ENCODE assay signal across 8 cellular contexts in the genomic region with DNA sequence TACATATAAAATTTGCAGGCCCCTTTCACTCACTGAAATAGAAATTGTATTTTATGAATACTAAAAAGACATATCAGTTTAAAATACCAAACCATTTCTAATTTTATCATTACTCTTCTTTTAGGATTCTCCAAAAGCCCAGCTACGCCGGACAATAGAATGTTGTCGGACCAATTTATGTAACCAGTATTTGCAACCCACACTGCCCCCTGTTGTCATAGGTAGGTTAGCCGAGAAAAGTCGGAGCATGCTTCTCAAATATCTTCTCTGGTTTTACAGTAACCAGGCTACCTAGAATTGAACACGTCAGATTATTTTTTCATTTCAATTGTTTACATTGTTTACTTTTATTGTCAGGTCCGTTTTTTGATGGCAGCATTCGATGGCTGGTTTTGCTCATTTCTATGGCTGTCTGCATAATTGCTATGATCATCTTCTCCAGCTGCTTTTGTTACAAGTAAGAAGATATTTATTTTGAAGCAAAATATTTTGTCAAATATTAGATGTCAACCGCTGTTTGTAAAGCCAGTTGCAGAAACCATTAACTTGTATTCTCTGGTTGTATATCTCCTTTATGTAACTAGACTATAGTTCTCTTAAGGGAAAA. TPM values are rescaled to one million over a fixed set of nuclear protein-coding genes. Genes with fewer than 3 reads are reported as not detected.
DNase-seq lines count a peak whose midpoint lies in the region; ATAC-seq, FAIRE-seq and TF ChIP-seq lines count a peak whose summit lies in the region.

No MANE protein-coding gene starts in this region.

- peak; percentile 90 for TF ChIP-seq CTCF in osteocyte (IDR thresholded peaks at IDR 0.05)

- H3K27ac Mint-ChIP-seq in CD8-positive, alpha-beta memory T cell = no peak overlapping the region
- H3K27ac Mint-ChIP-seq in osteocyte (ENCODE audit: unreplicated experiment) = no peak overlapping the region

- no peaks in the 10 kb centered on the region for H3K4me1 ChIP-seq in CD8-positive, alpha-beta memory T cell (ENCODE audit: insufficient read depth, low read length)

- CTCF ChIA-PET in CD8-positive, alpha-beta memory T cell (lab: Charles Lee) = interaction anchor here (0.7 to 2.2 kb wide), 5 partner anchors 22 to 206 kb away, joined by 3 to 11 read pairs (median 8); no protein-coding TSS in a partner anchor

- H3K27me3 ChIP-seq in CD8-positive, alpha-beta memory T cell (ENCODE audit: insufficient read depth, low read length, poor library complexity, severe bottlenecking) = no peaks in the 10 kb centered on the region

- no peaks in the 10 kb centered on the region for H3K9me3 ChIP-seq in CD8-positive, alpha-beta memory T cell (ENCODE audit: low read length)

- no peaks in the 10 kb centered on the region for H3K27me3 Mint-ChIP-seq in CD8-positive, alpha-beta memory T cell
- no peaks in the 10 kb centered on the region for H3K27me3 Mint-ChIP-seq in osteocyte (ENCODE audit: unreplicated experiment)

- H3K36me3 ChIP-seq in CD8-positive, alpha-beta memory T cell (ENCODE audit: insufficient read depth, low read length) = no peaks in the 10 kb centered on the region

- H3K9me3 Mint-ChIP-seq in CD8-positive, alpha-beta memory T cell = no peaks in the 10 kb centered on the region
- peaks cover 4% of the 10 kb centered on the region for H3K9me3 Mint-ChIP-seq in osteocyte (ENCODE audit: unreplicated experiment)

- H3K27ac ChIP-seq in CD8-positive, alpha-beta memory T cell (ENCODE audit: low read depth, low read length) = no peak overlapping the region

- no peaks in the 10 kb centered on the region for H3K4me1 Mint-ChIP-seq in CD8-positive, alpha-beta memory T cell
- peaks cover 7% of the 10 kb centered on the region for H3K4me1 Mint-ChIP-seq in osteocyte (ENCODE audit: unreplicated experiment)

- peak; percentile 70 for FAIRE-seq in H54 (lab: Jason Lieb, UNC)

- no peak overlapping the region for H3K4me3 Mint-ChIP-seq in CD8-positive, alpha-beta memory T cell
- H3K4me3 Mint-ChIP-seq in osteocyte (ENCODE audit: unreplicated experiment) = no peak overlapping the region

- TF ChIP-seq POLR2A in H54 (IDR thresholded peaks at IDR 0.05; ENCODE audit: low read depth, low read length) = no peak

- ATAC-seq in GM18498 (IDR thresholded peaks at IDR 0.05; ENCODE audit: unreplicated experiment) = no peak

- peak in 4 of 5 donors; percentile 3 to 51 (median 12) for DNase-seq in CD8-positive, alpha-beta memory T cell
- no peak for DNase-seq in H54 (ENCODE audit: insufficient read length, low spot score)
- peak; percentile 23 for DNase-seq in NCI-H748 treated with DMSO at 0.1 percent for 48 hours (lab: John Stamatoyannopoulos, UW)
- DNase-seq in activated naive CD4-positive, alpha-beta T cell treated with Interleukin-2 at 50 U/mL for 16 hours = peak; percentile 25
- DNase-seq in glomerular endothelial cell (ENCODE audit: extremely low read depth, low read depth, low spot score) = peak; percentile 33
- DNase-seq in osteocyte (ENCODE audit: extremely low spot score, unreplicated experiment) = no peak
- no peak for DNase-seq in NCI-H1048 (lab: John Stamatoyannopoulos, UW)

- H3K4me3 ChIP-seq in CD8-positive, alpha-beta memory T cell (ENCODE audit: low read length) = no peak overlapping the region

- POLR2A ChIA-PET in CD8-positive, alpha-beta memory T cell (lab: Charles Lee) = interaction anchor here (1.2 kb wide), 1 partner anchor 66 kb away, joined by 11 read pairs; no protein-coding TSS in a partner anchor

- peaks cover 8 to 25% (median 9%) of the 10 kb centered on the region in 3 donors for H3K36me3 Mint-ChIP-seq in CD8-positive, alpha-beta memory T cell
- peaks cover 24% of the 10 kb centered on the region for H3K36me3 Mint-ChIP-seq in osteocyte (ENCODE audit: unreplicated experiment)

RNA-seq across cellular contexts. Expression of a gene that starts 57.6 kb away (rescaled TPM):
- not detected for total RNA-seq in CD8-positive, alpha-beta memory T cell
- polyA plus RNA-seq in CD8-positive, alpha-beta memory T cell = not detected
- total RNA-seq in glomerular endothelial cell = 153 and 243 TPM in 2 replicates
- 0.57 TPM in 1 of 2 replicates, not detected in the other for total RNA-seq in osteocyte

RNA-seq across cellular contexts. Expression of a gene that starts 58.6 kb away (rescaled TPM):
- total RNA-seq in CD8-positive, alpha-beta memory T cell = not detected
- polyA plus RNA-seq in CD8-positive, alpha-beta memory T cell = not detected
- total RNA-seq in glomerular endothelial cell = 42.3 and 72.4 TPM in 2 replicates
- total RNA-seq in osteocyte = 0.73 TPM in 1 of 2 replicates, not detected in the other

Comparison
In these comparisons a context has a peak if more than half of its experiments do, and no peak if none do; other contexts are left out.
1. DNase-seq: peak in CD8-positive, alpha-beta memory T cell (4 of 5), NCI-H748 treated with DMSO at 0.1 percent for 48 hours (single experiment), activated naive CD4-positive, alpha-beta T cell treated with Interleukin-2 at 50 U/mL for 16 hours (single experiment) and glomerular endothelial cell (single experiment); none in H54 (single experiment), osteocyte (single experiment) and NCI-H1048 (single experiment).
2. RNA of a gene that starts 57.6 kb away (total RNA-seq): 153 to 243 TPM in glomerular endothelial cell; 0.57 TPM in osteocyte and not detected in CD8-positive, alpha-beta memory T cell; every median in the first group is over 10 times any median in the second.
3. RNA of a gene that starts 58.6 kb away (total RNA-seq): 42.3 to 72.4 TPM in glomerular endothelial cell; 0.73 TPM in osteocyte and not detected in CD8-positive, alpha-beta memory T cell; every median in the first group is over 10 times any median in the second.